ENCODE assay signal across 8 cellular contexts in genomic region chr1:74689800-74690696, GRCh38.
A peak's percentile ranks its signal among the peaks of the same experiment; 100 is the strongest.
DNase-seq lines count a peak whose midpoint lies in the region; FAIRE-seq and TF ChIP-seq lines count a peak whose summit lies in the region.

No MANE protein-coding gene starts in this region.

- FAIRE-seq in RCC 7860 (lab: Jason Lieb, UNC), result peak; percentile 63

- in situ Hi-C loops in astrocyte of the spinal cord (cut with HindIII; ENCODE audit: low sequenced_read_pairs), result no loop called here

- peak; percentile 63 for DNase-seq in EH (ENCODE audit: low read depth)
- no peak for DNase-seq in GM20000 (ENCODE audit: low spot score)
- peak; percentile 49 to 68 for DNase-seq in Kasumi-1 (lab: John Stamatoyannopoulos, UW)
- DNase-seq in RCC 7860 (ENCODE audit: low spot score), result peak; percentile 38
- DNase-seq in astrocyte of the spinal cord (ENCODE audit: low read depth, low spot score), result peak; percentile 59
- DNase-seq in islet precursor cell, result peak; percentile 55
- peak; percentile 57 for DNase-seq in stimulated activated CD4-positive, alpha-beta T cell treated with anti-CD3 and anti-CD28 coated beads, Interleukin-4, amount 100 ng/mL, for 24 hours
- no peak for DNase-seq in NK-92 (lab: John Stamatoyannopoulos, UW; ENCODE audit: unreplicated experiment)

- H3K4me3 ChIP-seq in astrocyte of the spinal cord (ENCODE audit: low read depth, low read length), result no peak overlapping the region

- peak; percentile 61 for TF ChIP-seq CTCF in GM20000 (IDR thresholded peaks at IDR 0.05; ENCODE audit: extremely low read depth, missing control alignments)
- peak; percentile 69 for TF ChIP-seq CTCF in astrocyte of the spinal cord (IDR thresholded peaks at IDR 0.05; ENCODE audit: low read depth, low read length)

Comparison
In these comparisons a context has a peak if more than half of its experiments do, and no peak if none do; other contexts are left out.
1. DNase-seq: peak in EH (single experiment), Kasumi-1 (2 of 2), RCC 7860 (single experiment), astrocyte of the spinal cord (single experiment), islet precursor cell (single experiment) and stimulated activated CD4-positive, alpha-beta T cell treated with anti-CD3 and anti-CD28 coated beads, Interleukin-4, amount 100 ng/mL, for 24 hours (single experiment); none in GM20000 (single experiment) and NK-92 (single experiment).